8 cellular contexts compared by ENCODE assay signal in genomic region chr1:1063945-1064831, GRCh38. TPM values are rescaled to one million over a fixed set of nuclear protein-coding genes. Genes with fewer than 3 reads are reported as not detected.
DNase-seq lines count a peak whose midpoint lies in the region; ATAC-seq and TF ChIP-seq lines count a peak whose summit lies in the region.

No MANE protein-coding gene starts in this region.

- H3K36me3 Mint-ChIP-seq in CD4-positive, CD25-positive, alpha-beta regulatory T cell: no peaks in the 10 kb centered on the region

- peak overlapping the region in 1 of 3 donors; percentile 63 for H3K27ac Mint-ChIP-seq in CD4-positive, CD25-positive, alpha-beta regulatory T cell

- peak; percentile 62 to 65 for ATAC-seq in CD4-positive, CD25-positive, alpha-beta regulatory T cell (ENCODE audit: low read depth in 2 of 2)
- ATAC-seq in HG03460 (IDR thresholded peaks at IDR 0.05; ENCODE audit: unreplicated experiment) (peak; percentile 47), HG03159 (IDR thresholded peaks at IDR 0.05; ENCODE audit: unreplicated experiment) (no peak)

- intact Hi-C loops in sigmoid colon (cut with DNase I): loop anchor here (1.0 to 5.0 kb wide), 3 partner anchors 31 to 79 kb away; partner anchors contain the start of gene AGRN

- TF ChIP-seq CTCF in sigmoid colon (IDR thresholded peaks at IDR 0.05): peak; percentile 74 to 90 (median 85)

- H3K27me3 Mint-ChIP-seq in CD4-positive, CD25-positive, alpha-beta regulatory T cell: peaks cover 16% of the 10 kb centered on the region

- H3K4me1 Mint-ChIP-seq in CD4-positive, CD25-positive, alpha-beta regulatory T cell: peaks cover 0 to 17% (median 2%) of the 10 kb centered on the region in 4 donors

- H3K36me3 ChIP-seq in CD4-positive, CD25-positive, alpha-beta regulatory T cell (ENCODE audit: control insufficient read depth, insufficient read depth, low read length): no peaks in the 10 kb centered on the region
- H3K36me3 ChIP-seq in sigmoid colon: no peaks in the 10 kb centered on the region

- no peaks in the 10 kb centered on the region for H3K9me3 Mint-ChIP-seq in CD4-positive, CD25-positive, alpha-beta regulatory T cell

- no peaks in the 10 kb centered on the region for H3K27me3 ChIP-seq in CD4-positive, CD25-positive, alpha-beta regulatory T cell (ENCODE audit: control insufficient read depth, insufficient read depth, low read length)
- H3K27me3 ChIP-seq in sigmoid colon: peaks cover 53 to 86% (median 84%) of the 10 kb centered on the region in 3 donors

- H3K4me1 ChIP-seq in CD4-positive, CD25-positive, alpha-beta regulatory T cell (ENCODE audit: control insufficient read depth, insufficient read depth, low read length, poor library complexity, severe bottlenecking): peaks cover 38% of the 10 kb centered on the region
- peaks cover 0 to 32% (median 25%) of the 10 kb centered on the region in 4 donors for H3K4me1 ChIP-seq in sigmoid colon

- H3K27ac ChIP-seq in CD4-positive, CD25-positive, alpha-beta regulatory T cell (ENCODE audit: insufficient read depth, low read length, poor library complexity, severe bottlenecking): no peak overlapping the region
- no peak overlapping the region for H3K27ac ChIP-seq in sigmoid colon

- H3K9me3 ChIP-seq in CD4-positive, CD25-positive, alpha-beta regulatory T cell (ENCODE audit: control insufficient read depth in 2 of 2, low read length in 2 of 2): no peaks in the 10 kb centered on the region
- no peaks in the 10 kb centered on the region for H3K9me3 ChIP-seq in sigmoid colon

- peak; percentile 74 to 76 (median 76) for DNase-seq in CD4-positive, CD25-positive, alpha-beta regulatory T cell
- peak; percentile 83 for DNase-seq in activated gamma-delta T cell (lab: John Stamatoyannopoulos, UW)
- DNase-seq in glomerular endothelial cell (ENCODE audit: extremely low read depth, low read depth, low spot score): peak; percentile 22
- DNase-seq in sigmoid colon: no peak

- TF ChIP-seq EP300 in sigmoid colon (IDR thresholded peaks at IDR 0.05): no peak

- TF ChIP-seq POLR2A in GM19193 (IDR thresholded peaks at IDR 0.05; ENCODE audit: extremely low read depth, insufficient read depth, insufficient read length) (peak; percentile 72), Raji (IDR thresholded peaks at IDR 0.05; ENCODE audit: insufficient read depth, low read depth, low read length) (0 out of 2 replicates have a peak, but pooled peaks have one; percentile 16), sigmoid colon (IDR thresholded peaks at IDR 0.05) (no peak)

- H3K4me3 ChIP-seq in CD4-positive, CD25-positive, alpha-beta regulatory T cell (ENCODE audit: low read depth, low read length): no peak overlapping the region
- no peak overlapping the region for H3K4me3 ChIP-seq in sigmoid colon

- H3K4me3 Mint-ChIP-seq in CD4-positive, CD25-positive, alpha-beta regulatory T cell: peak overlapping the region in 1 of 4 donors; percentile 15

- WGBS in sigmoid colon, 2 donors: 4 to 14% methylated on average over 50 of the region's 50 CpGs

RNA-seq across cellular contexts. Expression of gene RNF223, which starts 9.9 kb away (rescaled TPM):
- not detected for total RNA-seq in CD4-positive, CD25-positive, alpha-beta regulatory T cell
- not detected for polyA plus RNA-seq in CD4-positive, CD25-positive, alpha-beta regulatory T cell
- total RNA-seq in glomerular endothelial cell (not detected in 2 replicates), sigmoid colon (not detected)
- 1 to 10 TPM in 2 of 3 donors, under 1 TPM in 1; 0.60 to 3.7 (median 1.9) TPM for polyA plus RNA-seq in sigmoid colon

RNA-seq across cellular contexts. Expression of gene AGRN, which starts 44.3 kb away (rescaled TPM):
- 4.2 TPM for total RNA-seq in CD4-positive, CD25-positive, alpha-beta regulatory T cell
- polyA plus RNA-seq in CD4-positive, CD25-positive, alpha-beta regulatory T cell: under 1 TPM in 3 of 4 donors, not detected in 1; 0.06 to 0.38 (median 0.21) TPM
- 306 and 382 TPM in 2 replicates for total RNA-seq in glomerular endothelial cell
- 10 to 100 TPM in 2 of 4 donors, 1 to 10 TPM in 2; 3.9 to 23.3 (median 10.3) TPM for total RNA-seq in sigmoid colon
- polyA plus RNA-seq in sigmoid colon: 10 to 100 TPM in 1 of 3 donors, 1 to 10 TPM in 2; 2.8 to 54.4 (median 3.0) TPM

RNA-seq across cellular contexts. Expression of gene ISG15, which starts 50.9 kb away (rescaled TPM):
- total RNA-seq in CD4-positive, CD25-positive, alpha-beta regulatory T cell: 76.7 TPM
- 100 to 1,000 TPM; 174 to 489 (median 295) TPM for polyA plus RNA-seq in CD4-positive, CD25-positive, alpha-beta regulatory T cell
- total RNA-seq in glomerular endothelial cell (196 and 518 TPM in 2 replicates), sigmoid colon (10 to 100 TPM; 49.4 to 81.1 (median 68.8) TPM)
- 100 to 1,000 TPM in 2 of 3 donors, 10 to 100 TPM in 1; 78.7 to 357 (median 241) TPM for polyA plus RNA-seq in sigmoid colon

RNA-seq across cellular contexts. Expression of gene C1orf159, which starts 51.7 kb away (rescaled TPM):
- 20.0 TPM for total RNA-seq in CD4-positive, CD25-positive, alpha-beta regulatory T cell
- 1 to 10 TPM; 3.0 to 6.3 (median 4.7) TPM for polyA plus RNA-seq in CD4-positive, CD25-positive, alpha-beta regulatory T cell
- total RNA-seq in glomerular endothelial cell (13.5 and 32.1 TPM in 2 replicates), sigmoid colon (10 to 100 TPM in 2 of 4 donors, 1 to 10 TPM in 2; 7.9 to 13.8 (median 10.4) TPM)
- 10 to 100 TPM in 1 of 3 donors, 1 to 10 TPM in 2; 6.6 to 25.3 (median 6.9) TPM for polyA plus RNA-seq in sigmoid colon

Comparison
In these comparisons a context has a peak if more than half of its experiments do, and no peak if none do; other contexts are left out.
1. POLR2A ChIP-seq: peak in GM19193 (single experiment) and Raji (single experiment); none in sigmoid colon (0 of 2).
2. RNA of gene AGRN, which starts 44.3 kb away (total RNA-seq): 306 to 382 TPM in glomerular endothelial cell; 3.9 to 23.3 TPM in sigmoid colon and 4.2 TPM in CD4-positive, CD25-positive, alpha-beta regulatory T cell (single experiment); every median in the first group is over 10 times any median in the second.